ENCODE assay signal across 9 cellular contexts in genomic region chr9:692636-693459, GRCh38.
DNase-seq lines count a peak whose midpoint lies in the region; ATAC-seq and TF ChIP-seq lines count a peak whose summit lies in the region.
"Had no signal": no experiment of that assay in that cellular context is flagged by ENCODE, and none has a peak within 500 bp of the region (broad histone marks: within the 10 kb centered on the region; RNA-seq: fewer than 3 reads in every experiment).

No MANE protein-coding gene starts in this region.

- no peak overlapping the region for H2AFZ ChIP-seq in trophoblast cell (ENCODE audit: insufficient read depth, low read length, poor library complexity)

- peak in 7 of 8 donors; percentile 18 to 54 (median 23) for ATAC-seq in heart right ventricle
- no peak for ATAC-seq in GM18517 (IDR thresholded peaks at IDR 0.05; ENCODE audit: unreplicated experiment)
- ATAC-seq in stimulated activated memory B cell treated with anti-CD40 and anti-IgM and Interleukin-4, amounts not matched to agents 10 μg/mL and 1 μg/mL and 100 μg/mL, for 72 hours = no peak

- H3K4me1 ChIP-seq in heart right ventricle (peaks cover 6 to 81% (median 62%) of the 10 kb centered on the region in 9 donors), trophoblast cell (ENCODE audit: control insufficient read depth in 1 of 2, insufficient read depth in 2 of 2, low read length in 2 of 2) (peaks cover 41 to 56% of the 10 kb centered on the region in 2 experiments)

- CTCF ChIA-PET in BJ (lab: Yijun Ruan, JAX) = interaction anchor here (0.7 to 2.5 kb wide), 9 partner anchors 9 to 65 kb away, joined by 3 to 13 read pairs (median 5); no protein-coding TSS in a partner anchor

- H3K18ac ChIP-seq in trophoblast cell (ENCODE audit: low read length) = peak overlapping the region; percentile 90

- intact Hi-C loops in heart right ventricle (cut with DNase I) = loop anchor here in 3 of 10 donors (5.0 to 10.0 kb wide), 4 partner anchors 36 to 81 kb away; no protein-coding TSS in a partner anchor
- intact Hi-C loops in activated T-helper 2 cell treated with anti-CD3 and anti-CD28 coated beads, Interferon-gamma antibody, Interleukin-2, Interleukin-4, amounts not matched to agents 10 μg/mL and 5 μg/mL and 100 μg/mL, durations not matched to agents 14 hours and 24 hours and 36 hours (cut with micrococcal nuclease) = no loop called here

- TF ChIP-seq CTCF in BJ (IDR thresholded peaks at IDR 0.05; ENCODE audit: insufficient read depth, low read depth, low read length) = no peak
- TF ChIP-seq CTCF in WI38 (IDR thresholded peaks at IDR 0.05; ENCODE audit: low read depth, low read length) = no peak
- no peak for TF ChIP-seq CTCF in heart right ventricle (IDR thresholded peaks at IDR 0.05)

- H3K27me3 ChIP-seq in BJ (ENCODE audit: control insufficient read depth, insufficient read depth, low read length) = no peaks in the 10 kb centered on the region
- H3K27me3 ChIP-seq in heart right ventricle = no peaks in the 10 kb centered on the region
- no peaks in the 10 kb centered on the region for H3K27me3 ChIP-seq in trophoblast cell (ENCODE audit: insufficient read depth, low read length)

- H3K23ac ChIP-seq in trophoblast cell (ENCODE audit: low read length) = no peak overlapping the region

- peak overlapping the region; percentile 55 for H2BK120ac ChIP-seq in trophoblast cell (ENCODE audit: insufficient read depth, low read length, poor library complexity)

- H3K9ac ChIP-seq in trophoblast cell (ENCODE audit: low read length) = no peak overlapping the region

- no peak overlapping the region for H3K4me3 Mint-ChIP-seq in activated T-helper 2 cell treated with anti-CD3 and anti-CD28 coated beads, Interferon-gamma antibody, Interleukin-2, Interleukin-4, amounts not matched to agents 10 μg/mL and 5 μg/mL and 100 μg/mL, durations not matched to agents 14 hours and 24 hours and 36 hours (ENCODE audit: low read depth)
- H3K4me3 Mint-ChIP-seq in stimulated activated memory B cell treated with anti-CD40 and anti-IgM and Interleukin-4, amounts not matched to agents 10 μg/mL and 1 μg/mL and 100 μg/mL, for 72 hours = no peak overlapping the region
- H3K4me3 Mint-ChIP-seq: CD4-positive, alpha-beta memory T cell had no signal

- peak overlapping the region; percentile 84 to 95 (median 90) for H3K27ac ChIP-seq in heart right ventricle
- peak overlapping the region; percentile 86 for H3K27ac ChIP-seq in trophoblast cell (ENCODE audit: low read depth, low read length)

- H3K27ac Mint-ChIP-seq in activated T-helper 2 cell treated with anti-CD3 and anti-CD28 coated beads, Interferon-gamma antibody, Interleukin-2, Interleukin-4, amounts not matched to agents 10 μg/mL and 5 μg/mL and 100 μg/mL, durations not matched to agents 14 hours and 24 hours and 36 hours = no peak overlapping the region
- H3K27ac Mint-ChIP-seq in stimulated activated memory B cell treated with anti-CD40 and anti-IgM and Interleukin-4, amounts not matched to agents 10 μg/mL and 1 μg/mL and 100 μg/mL, for 72 hours = no peak overlapping the region
- H3K27ac Mint-ChIP-seq: CD4-positive, alpha-beta memory T cell had no signal

- H3K36me3 ChIP-seq in BJ (ENCODE audit: control insufficient read depth, insufficient read depth, low read length) = no peaks in the 10 kb centered on the region
- no peaks in the 10 kb centered on the region for H3K36me3 ChIP-seq in heart right ventricle
- H3K36me3 ChIP-seq in trophoblast cell (ENCODE audit: control insufficient read depth in 1 of 2, insufficient read depth in 2 of 2, low read length in 2 of 2) = peaks cover 4 to 13% of the 10 kb centered on the region in 2 experiments

- H3K9me3 ChIP-seq in heart right ventricle (no peaks in the 10 kb centered on the region), trophoblast cell (ENCODE audit: insufficient read depth, low read depth, low read length) (no peaks in the 10 kb centered on the region)

- POLR2A ChIA-PET in BJ (lab: Charles Lee) = interaction anchor here (0.6 to 0.9 kb wide), 4 partner anchors 7 to 59 kb away, joined by 3 to 5 read pairs (median 4); no protein-coding TSS in a partner anchor

- peak overlapping the region; percentile 62 for H3K14ac ChIP-seq in trophoblast cell (ENCODE audit: low read length)

- peak overlapping the region; percentile 61 for H4K91ac ChIP-seq in trophoblast cell (ENCODE audit: low read depth, low read length)

- peak overlapping the region; percentile 89 for H3K4ac ChIP-seq in trophoblast cell (ENCODE audit: low read depth, low read length)

- no peak overlapping the region for H4K8ac ChIP-seq in trophoblast cell (ENCODE audit: low read depth, low read length)

- H2BK5ac ChIP-seq in trophoblast cell (ENCODE audit: low read depth, low read length, poor library complexity) = peak overlapping the region; percentile 53

- H2AK5ac ChIP-seq in trophoblast cell (ENCODE audit: low read length) = peak overlapping the region; percentile 46

- peaks cover 5% of the 10 kb centered on the region for H3K27me3 Mint-ChIP-seq in activated T-helper 2 cell treated with anti-CD3 and anti-CD28 coated beads, Interferon-gamma antibody, Interleukin-2, Interleukin-4, amounts not matched to agents 10 μg/mL and 5 μg/mL and 100 μg/mL, durations not matched to agents 14 hours and 24 hours and 36 hours (ENCODE audit: low read depth)
- peaks cover 7% of the 10 kb centered on the region for H3K27me3 Mint-ChIP-seq in stimulated activated memory B cell treated with anti-CD40 and anti-IgM and Interleukin-4, amounts not matched to agents 10 μg/mL and 1 μg/mL and 100 μg/mL, for 72 hours

- H3K4me2 ChIP-seq in trophoblast cell (ENCODE audit: low read length) = peak overlapping the region; percentile 20

- no peaks in the 10 kb centered on the region for H3K9me3 Mint-ChIP-seq in activated T-helper 2 cell treated with anti-CD3 and anti-CD28 coated beads, Interferon-gamma antibody, Interleukin-2, Interleukin-4, amounts not matched to agents 10 μg/mL and 5 μg/mL and 100 μg/mL, durations not matched to agents 14 hours and 24 hours and 36 hours
- H3K9me3 Mint-ChIP-seq in stimulated activated memory B cell treated with anti-CD40 and anti-IgM and Interleukin-4, amounts not matched to agents 10 μg/mL and 1 μg/mL and 100 μg/mL, for 72 hours = no peaks in the 10 kb centered on the region
- H3K9me3 Mint-ChIP-seq: CD4-positive, alpha-beta memory T cell had no signal

- peak overlapping the region; percentile 48 for H2BK12ac ChIP-seq in trophoblast cell (ENCODE audit: low read length)

- 55 to 57% methylated on average over 6 of the region's 6 CpGs for WGBS in heart right ventricle, 2 donors
- no CpG with 5 or more reads among the region's 6 CpGs for WGBS in trophoblast cell (ENCODE audit: extremely low coverage, insufficient coverage, insufficient read length)

- H4K12ac ChIP-seq in trophoblast cell (ENCODE audit: low read depth, low read length) = no peak overlapping the region

- H3K4me1 Mint-ChIP-seq in activated T-helper 2 cell treated with anti-CD3 and anti-CD28 coated beads, Interferon-gamma antibody, Interleukin-2, Interleukin-4, amounts not matched to agents 10 μg/mL and 5 μg/mL and 100 μg/mL, durations not matched to agents 14 hours and 24 hours and 36 hours (ENCODE audit: low read depth) = peaks cover 6% of the 10 kb centered on the region
- peaks cover 7% of the 10 kb centered on the region for H3K4me1 Mint-ChIP-seq in stimulated activated memory B cell treated with anti-CD40 and anti-IgM and Interleukin-4, amounts not matched to agents 10 μg/mL and 1 μg/mL and 100 μg/mL, for 72 hours

- DNase-seq in BJ (ENCODE audit: low read depth) (no peak), heart right ventricle (no peak), trophoblast cell (no peak), HK-2 (ENCODE audit: unreplicated experiment) (no peak)
- DNase-seq in activated T-helper 2 cell treated with anti-CD3 and anti-CD28 coated beads, Interferon-gamma antibody, Interleukin-2, Interleukin-4, amounts not matched to agents 10 μg/mL and 5 μg/mL and 100 μg/mL, durations not matched to agents 14 hours and 24 hours and 36 hours (ENCODE audit: low spot score) = no peak
- DNase-seq: CD4-positive, alpha-beta memory T cell had no signal

- H3K79me2 ChIP-seq in trophoblast cell (ENCODE audit: control insufficient read depth, insufficient read depth, low read length, poor library complexity) = peaks cover 23% of the 10 kb centered on the region

- 0 out of 2 replicates have a peak overlapping the region, but pooled peaks have one; percentile 6 for H3K4me3 ChIP-seq in BJ (ENCODE audit: low read depth, low read length)
- peak overlapping the region; percentile 60 for H3K4me3 ChIP-seq in WI38 (ENCODE audit: low read depth, low read length)
- peak overlapping the region in 8 of 10 donors; percentile 34 to 55 (median 46) for H3K4me3 ChIP-seq in heart right ventricle
- no peak overlapping the region for H3K4me3 ChIP-seq in trophoblast cell (ENCODE audit: low read depth, low read length)

- H3K79me1 ChIP-seq in trophoblast cell (ENCODE audit: low read length) = peaks cover 47% of the 10 kb centered on the region

- no peaks in the 10 kb centered on the region for H3K36me3 Mint-ChIP-seq in activated T-helper 2 cell treated with anti-CD3 and anti-CD28 coated beads, Interferon-gamma antibody, Interleukin-2, Interleukin-4, amounts not matched to agents 10 μg/mL and 5 μg/mL and 100 μg/mL, durations not matched to agents 14 hours and 24 hours and 36 hours (ENCODE audit: low read depth)
- no peaks in the 10 kb centered on the region for H3K36me3 Mint-ChIP-seq in stimulated activated memory B cell treated with anti-CD40 and anti-IgM and Interleukin-4, amounts not matched to agents 10 μg/mL and 1 μg/mL and 100 μg/mL, for 72 hours

Comparison
In these comparisons a context has a peak if more than half of its experiments do, and no peak if none do; other contexts are left out.
1. ATAC-seq: peak in heart right ventricle (7 of 8); none in GM18517 (single experiment) and stimulated activated memory B cell treated with anti-CD40 and anti-IgM and Interleukin-4, amounts not matched to agents 10 μg/mL and 1 μg/mL and 100 μg/mL, for 72 hours (single experiment).